ENCODE assay signal across 2 cellular contexts in the genomic region with DNA sequence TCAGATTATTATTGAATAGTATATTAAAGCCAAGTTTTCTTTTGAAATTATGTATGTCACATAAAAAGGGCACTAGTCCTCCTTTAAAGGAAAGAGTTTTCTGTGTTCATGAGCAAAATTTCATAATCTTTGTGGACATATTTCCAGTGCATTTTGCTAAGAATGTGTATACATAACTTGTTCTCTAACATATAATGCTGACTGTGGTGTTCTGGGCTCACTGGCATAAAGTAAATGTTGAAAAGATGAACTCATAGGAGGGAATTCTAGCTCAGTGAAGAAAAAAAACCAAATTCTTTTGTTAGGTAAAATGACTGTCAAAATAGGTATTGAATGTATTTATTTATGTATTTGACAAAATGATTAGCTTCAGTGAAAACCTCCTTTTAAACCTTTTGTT.
A peak's percentile ranks its signal among the peaks of the same experiment; 100 is the strongest.
TF ChIP-seq lines count a peak whose summit lies in the region.

No MANE protein-coding gene starts in this region.

TF ChIP-seq in IMR-90, 13 proteins besides CTCF, POLR2A, EP300 and RAD21:
- peak; percentile 66 for TF ChIP-seq MAFK (IDR thresholded peaks at IDR 0.05; ENCODE audit: low read depth, low read length)
- no peak for TF ChIP-seq MAZ (IDR thresholded peaks at IDR 0.05; ENCODE audit: borderline replicate concordance, low read depth, low read length)

TF ChIP-seq in K562, 482 proteins besides CTCF, POLR2A, EP300 and RAD21:
- TF ChIP-seq PHF21A (IDR thresholded peaks at IDR 0.05; ENCODE audit: borderline replicate concordance, low read depth), result no peak
- peak; percentile 49 for TF ChIP-seq ZNF316 (IDR thresholded peaks at IDR 0.05)
- TF ChIP-seq C11orf30 (IDR thresholded peaks at IDR 0.05; ENCODE audit: low read depth), result 0 out of 2 replicates have a peak, but pooled peaks have one; percentile 11
- TF ChIP-seq POLR2AphosphoS2 (IDR thresholded peaks at IDR 0.05; ENCODE audit: low read length), result no peak
